10 cellular contexts compared by ENCODE assay signal in genomic region chr12:111034911-111035577, GRCh38. TPM values are rescaled to one million over a fixed set of nuclear protein-coding genes. Genes with fewer than 3 reads are reported as not detected.
DNase-seq lines count a peak whose midpoint lies in the region; ATAC-seq and TF ChIP-seq lines count a peak whose summit lies in the region.
"Had no signal": no experiment of that assay in that cellular context is flagged by ENCODE, and none has a peak within 500 bp of the region (broad histone marks: within the 10 kb centered on the region; RNA-seq: fewer than 3 reads in every experiment).

No MANE protein-coding gene starts in this region.

- WGBS in suprapubic skin, result 2% methylated on average over 45 of the region's 45 CpGs
- 1% methylated on average over 29 to 45 of the region's 45 CpGs for WGBS in aorta, 2 donors

- intact Hi-C loops in aorta (cut with DNase I), result no loop called here

- no peak for TF ChIP-seq CTCF in WTC11 (IDR thresholded peaks at IDR 0.05)
- TF ChIP-seq CTCF in suprapubic skin (IDR thresholded peaks at IDR 0.05), result no peak

- no peak for TF ChIP-seq EP300 in suprapubic skin (IDR thresholded peaks at IDR 0.05)

- peak; percentile 59 for ATAC-seq in WTC11
- ATAC-seq in HG03439 (IDR thresholded peaks at IDR 0.05; ENCODE audit: unreplicated experiment), result no peak
- ATAC-seq in HG02759 (IDR thresholded peaks at IDR 0.05; ENCODE audit: unreplicated experiment), result no peak
- no peak for ATAC-seq in aorta (ENCODE audit: low FRiP score)
- ATAC-seq: Right ventricle myocardium inferior had no signal

- POLR2A ChIA-PET in WTC11 (lab: Charles Lee), result no interaction called here

- H3K36me3 Mint-ChIP-seq in WTC11, result no peaks in the 10 kb centered on the region

- H3K36me3 ChIP-seq in suprapubic skin (no peaks in the 10 kb centered on the region), aorta (ENCODE audit: control insufficient read depth in 1 of 2, insufficient read depth in 2 of 2, low read length in 1 of 2) (no peaks in the 10 kb centered on the region)

- H3K27ac Mint-ChIP-seq in WTC11, result no peak overlapping the region; the same call in 1 of the 2 replicates

- H3K4me1 ChIP-seq in suprapubic skin, result peaks cover 28% of the 10 kb centered on the region
- H3K4me1 ChIP-seq in aorta (ENCODE audit: control insufficient read depth in 1 of 2, insufficient read depth in 2 of 2, low read length in 2 of 2), result no peaks in the 10 kb centered on the region

- peak overlapping the region; percentile 81 for H3K4me3 ChIP-seq in iPS-11a (ENCODE audit: low read depth, low read length)
- peak overlapping the region; percentile 41 for H3K4me3 ChIP-seq in suprapubic skin
- peak overlapping the region in 1 of 2 donors; percentile 21 for H3K4me3 ChIP-seq in aorta (ENCODE audit: low read length in 2 of 2)

- CTCF ChIA-PET in WTC11 (lab: Charles Lee), result interaction anchor here (0.6 to 1.3 kb wide), 6 partner anchors 9 to 283 kb away, joined by 3 to 5 read pairs (median 4); no protein-coding TSS in a partner anchor

- H3K4me3 Mint-ChIP-seq in WTC11, result peak overlapping the region; percentile 92

- H3K9me3 ChIP-seq in suprapubic skin, result no peaks in the 10 kb centered on the region
- H3K9me3 ChIP-seq in aorta (ENCODE audit: control insufficient read depth, low read length), result no peaks in the 10 kb centered on the region

- H3K27me3 ChIP-seq in suprapubic skin (peaks cover 97% of the 10 kb centered on the region), aorta (ENCODE audit: control insufficient read depth in 1 of 2, insufficient read depth in 2 of 2, low read length in 1 of 2) (no peaks in the 10 kb centered on the region)

- peaks cover 44% of the 10 kb centered on the region for H3K4me1 Mint-ChIP-seq in WTC11

- no peaks in the 10 kb centered on the region for H3K9me3 Mint-ChIP-seq in WTC11

- H3K27me3 Mint-ChIP-seq in WTC11 (ENCODE audit: low read depth), result peaks cover 35% of the 10 kb centered on the region

- no peak overlapping the region for H3K27ac ChIP-seq in suprapubic skin
- H3K27ac ChIP-seq in aorta (ENCODE audit: low read depth in 1 of 2, low read length in 2 of 2), result no peak overlapping the region

- peak; percentile 54 for DNase-seq in activated effector memory CD4-positive, alpha-beta T cell treated with anti-CD3 and anti-CD28 coated beads, Interleukin-2, amount 50 U/mL, for 16 hours
- no peak for DNase-seq in activated effector memory CD4-positive, alpha-beta T cell treated with Interleukin-2 at 50 U/mL for 16 hours
- DNase-seq in WTC11 (ENCODE audit: low spot score), result peak; percentile 66
- DNase-seq in suprapubic skin (ENCODE audit: low spot score in 2 of 2), result no peak
- DNase-seq in aorta, result no peak

- TF ChIP-seq POLR2A in suprapubic skin (IDR thresholded peaks at IDR 0.05), result no peak

TF ChIP-seq in WTC11, 78 proteins besides CTCF, POLR2A, EP300 and RAD21:
- TF ChIP-seq HMGA2 (CRISPR knock-in tag; IDR thresholded peaks at IDR 0.05) (no peak), FOXP4 (CRISPR knock-in tag; IDR thresholded peaks at IDR 0.05) (no peak), ZBTB21 (CRISPR knock-in tag; IDR thresholded peaks at IDR 0.05; ENCODE audit: borderline replicate concordance) (no peak), ZNF317 (CRISPR knock-in tag; IDR thresholded peaks at IDR 0.05; ENCODE audit: borderline replicate concordance, low read depth) (no peak), PREB (CRISPR knock-in tag; IDR thresholded peaks at IDR 0.05; ENCODE audit: borderline replicate concordance) (no peak), SP1 (CRISPR knock-in tag; conservative IDR thresholded peaks at IDR 0.05) (no peak), ZNF512 (CRISPR knock-in tag; IDR thresholded peaks at IDR 0.05; ENCODE audit: borderline replicate concordance) (no peak), GTF2I (CRISPR knock-in tag; conservative IDR thresholded peaks at IDR 0.05) (no peak), E2F5 (CRISPR knock-in tag; IDR thresholded peaks at IDR 0.05) (no peak), ZNF263 (CRISPR knock-in tag; IDR thresholded peaks at IDR 0.05; ENCODE audit: low read depth) (no peak), ERG (CRISPR knock-in tag; IDR thresholded peaks at IDR 0.05) (no peak), ZNF396 (CRISPR knock-in tag; IDR thresholded peaks at IDR 0.05; ENCODE audit: borderline replicate concordance) (no peak), CREB1 (CRISPR knock-in tag; IDR thresholded peaks at IDR 0.05) (no peak), NFATC4 (CRISPR knock-in tag; IDR thresholded peaks at IDR 0.05) (no peak), JUN (CRISPR knock-in tag; IDR thresholded peaks at IDR 0.05) (no peak), ZNF219 (CRISPR knock-in tag; IDR thresholded peaks at IDR 0.05; ENCODE audit: borderline replicate concordance) (no peak), GABPB1 (CRISPR knock-in tag; IDR thresholded peaks at IDR 0.05) (no peak), MXD4 (CRISPR knock-in tag; IDR thresholded peaks at IDR 0.05; ENCODE audit: borderline replicate concordance) (no peak), ATF1 (CRISPR knock-in tag; IDR thresholded peaks at IDR 0.05) (no peak)

RNA-seq across cellular contexts. Expression of gene CUX2, which starts 1.1 kb away (rescaled TPM):
- 5.9 to 6.9 TPM (median 6.3 TPM) in 3 replicates for total RNA-seq in WTC11 (2021)
- 1 to 10 TPM in 1 of 4 donors, under 1 TPM in 2, not detected in 1; 0.23 to 1.7 (median 0.47) TPM for total RNA-seq in suprapubic skin
- total RNA-seq in aorta, result under 1 TPM in 1 of 2 donors, not detected in 1; 0.30 TPM
- not detected for polyA plus RNA-seq in aorta
- total RNA-seq: Right ventricle myocardium inferior had no signal
- polyA plus RNA-seq: keratinocyte had no signal

Comparison
In these comparisons a context has a peak if more than half of its experiments do, and no peak if none do; other contexts are left out.
1. DNase-seq: peak in activated effector memory CD4-positive, alpha-beta T cell treated with anti-CD3 and anti-CD28 coated beads, Interleukin-2, amount 50 U/mL, for 16 hours (single experiment) and WTC11 (single experiment); none in activated effector memory CD4-positive, alpha-beta T cell treated with Interleukin-2 at 50 U/mL for 16 hours (single experiment), suprapubic skin (0 of 2) and aorta (0 of 2).